Comparison of ENCODE assay signal across 1 cellular context in the genomic region with DNA sequence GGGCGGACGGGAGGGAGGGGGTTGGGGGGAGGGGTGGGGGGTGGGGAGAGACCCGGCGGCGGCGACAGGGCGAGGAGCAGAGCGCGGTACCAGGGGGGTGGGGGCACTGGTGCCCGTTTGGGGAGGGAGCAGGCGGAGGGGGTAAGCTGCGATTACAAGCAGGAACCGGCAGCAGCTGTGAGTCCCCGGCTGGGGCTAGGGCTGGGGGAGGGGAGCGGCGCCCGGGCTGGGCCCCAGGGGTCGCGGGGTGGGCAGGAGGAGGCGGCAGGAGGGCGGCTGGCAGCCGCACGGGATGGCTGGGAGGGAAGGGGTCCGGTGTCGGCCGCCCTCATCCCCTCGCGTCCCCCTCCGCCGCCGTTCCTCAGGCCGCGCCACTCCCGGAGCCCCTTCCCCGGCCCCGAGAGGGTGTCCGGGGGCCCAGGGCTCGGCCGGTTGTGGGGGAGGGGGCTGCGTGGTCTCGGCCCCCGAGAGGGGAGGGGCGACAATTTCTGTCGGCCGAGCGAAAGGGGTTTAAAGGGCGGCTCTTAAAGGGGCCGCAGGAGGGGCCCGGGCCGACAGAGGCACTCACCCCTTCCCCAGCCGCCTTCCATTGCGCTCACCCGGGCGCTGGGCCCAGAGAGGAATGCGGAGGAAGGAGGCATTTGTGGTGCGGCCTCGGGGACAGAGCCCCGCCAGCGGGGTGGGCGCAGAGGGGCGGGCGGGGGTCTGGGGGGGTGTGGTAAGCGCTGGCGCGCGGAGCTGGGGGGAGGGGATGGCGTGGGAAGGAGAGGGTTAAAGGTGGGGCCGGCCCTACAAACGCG.
TF ChIP-seq lines count a peak whose summit lies in the region.

Gene TBKBP1 (plus strand): TSS at position 144 of the 800 bp plus-strand sequence. CDS start 1,952 bp downstream, outside the sequence.

TF ChIP-seq in HepG2, 621 proteins besides CTCF, POLR2A, EP300 and RAD21 (continued from another document and continues in another):
- TF ChIP-seq MLXIP (CRISPR knock-in tag; IDR thresholded peaks at IDR 0.05; ENCODE audit: borderline replicate concordance), result 0 out of 2 replicates have a peak, but pooled peaks have one; percentile 34
- TF ChIP-seq ZNF678 (CRISPR knock-in tag; IDR thresholded peaks at IDR 0.05), result no peak
- no peak for TF ChIP-seq CEBPZ (IDR thresholded peaks at IDR 0.05; ENCODE audit: low read length)
- TF ChIP-seq ZFP37 (CRISPR knock-in tag; IDR thresholded peaks at IDR 0.05; ENCODE audit: borderline replicate concordance), result peak; percentile 58; the same call in 1 of the 2 replicates
- TF ChIP-seq MED1 (CRISPR knock-in tag; IDR thresholded peaks at IDR 0.05), result 0 out of 2 replicates have a peak, but pooled peaks have one; percentile 17
- TF ChIP-seq TMF1 (CRISPR knock-in tag; IDR thresholded peaks at IDR 0.05; ENCODE audit: low read depth), result no peak
- TF ChIP-seq SALL1 (CRISPR knock-in tag; IDR thresholded peaks at IDR 0.05), result peak; percentile 38; the same call in 1 of the 2 replicates
- TF ChIP-seq ZNF263 (CRISPR knock-in tag; IDR thresholded peaks at IDR 0.05), result 0 out of 2 replicates have a peak, but pooled peaks have one; percentile 14
- no peak for TF ChIP-seq HNF1A (IDR thresholded peaks at IDR 0.05; ENCODE audit: low read depth)
- no peak for TF ChIP-seq HNF1A (CRISPR knock-in tag; IDR thresholded peaks at IDR 0.05; ENCODE audit: borderline replicate concordance)
- TF ChIP-seq, protein P1, sequence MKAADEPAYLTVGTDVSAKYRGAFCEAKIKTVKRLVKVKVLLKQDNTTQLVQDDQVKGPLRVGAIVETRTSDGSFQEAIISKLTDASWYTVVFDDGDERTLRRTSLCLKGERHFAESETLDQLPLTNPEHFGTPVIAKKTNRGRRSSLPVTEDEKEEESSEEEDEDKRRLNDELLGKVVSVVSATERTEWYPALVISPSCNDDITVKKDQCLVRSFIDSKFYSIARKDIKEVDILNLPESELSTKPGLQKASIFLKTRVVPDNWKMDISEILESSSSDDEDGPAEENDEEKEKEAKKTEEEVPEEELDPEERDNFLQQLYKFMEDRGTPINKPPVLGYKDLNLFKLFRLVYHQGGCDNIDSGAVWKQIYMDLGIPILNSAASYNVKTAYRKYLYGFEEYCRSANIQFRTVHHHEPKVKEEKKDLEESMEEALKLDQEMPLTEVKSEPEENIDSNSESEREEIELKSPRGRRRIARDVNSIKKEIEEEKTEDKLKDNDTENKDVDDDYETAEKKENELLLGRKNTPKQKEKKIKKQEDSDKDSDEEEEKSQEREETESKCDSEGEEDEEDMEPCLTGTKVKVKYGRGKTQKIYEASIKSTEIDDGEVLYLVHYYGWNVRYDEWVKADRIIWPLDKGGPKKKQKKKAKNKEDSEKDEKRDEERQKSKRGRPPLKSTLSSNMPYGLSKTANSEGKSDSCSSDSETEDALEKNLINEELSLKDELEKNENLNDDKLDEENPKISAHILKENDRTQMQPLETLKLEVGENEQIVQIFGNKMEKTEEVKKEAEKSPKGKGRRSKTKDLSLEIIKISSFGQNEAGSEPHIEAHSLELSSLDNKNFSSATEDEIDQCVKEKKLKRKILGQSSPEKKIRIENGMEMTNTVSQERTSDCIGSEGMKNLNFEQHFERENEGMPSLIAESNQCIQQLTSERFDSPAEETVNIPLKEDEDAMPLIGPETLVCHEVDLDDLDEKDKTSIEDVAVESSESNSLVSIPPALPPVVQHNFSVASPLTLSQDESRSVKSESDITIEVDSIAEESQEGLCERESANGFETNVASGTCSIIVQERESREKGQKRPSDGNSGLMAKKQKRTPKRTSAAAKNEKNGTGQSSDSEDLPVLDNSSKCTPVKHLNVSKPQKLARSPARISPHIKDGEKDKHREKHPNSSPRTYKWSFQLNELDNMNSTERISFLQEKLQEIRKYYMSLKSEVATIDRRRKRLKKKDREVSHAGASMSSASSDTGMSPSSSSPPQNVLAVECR (CRISPR knock-in tag; IDR thresholded peaks at IDR 0.05; ENCODE audit: borderline replicate concordance), result peak; percentile 63; the same call in 1 of the 2 replicates
- 0 out of 2 replicates have a peak, but pooled peaks have one; percentile 31 for TF ChIP-seq ZNF232 (CRISPR knock-in tag; IDR thresholded peaks at IDR 0.05; ENCODE audit: borderline replicate concordance)
- TF ChIP-seq XRCC5 (optimal IDR thresholded peaks at IDR 0.05; ENCODE audit: low read length), result peak; percentile 23
- TF ChIP-seq ZSCAN25 (CRISPR knock-in tag; IDR thresholded peaks at IDR 0.05), result peak; percentile 68; the same call in 1 of the 2 replicates
- TF ChIP-seq MAZ (IDR thresholded peaks at IDR 0.05; ENCODE audit: borderline replicate concordance, low read depth, low read length), result peak; percentile 33
- TF ChIP-seq MAZ (CRISPR knock-in tag; IDR thresholded peaks at IDR 0.05; ENCODE audit: low read depth), result no peak
- TF ChIP-seq, protein P2, sequence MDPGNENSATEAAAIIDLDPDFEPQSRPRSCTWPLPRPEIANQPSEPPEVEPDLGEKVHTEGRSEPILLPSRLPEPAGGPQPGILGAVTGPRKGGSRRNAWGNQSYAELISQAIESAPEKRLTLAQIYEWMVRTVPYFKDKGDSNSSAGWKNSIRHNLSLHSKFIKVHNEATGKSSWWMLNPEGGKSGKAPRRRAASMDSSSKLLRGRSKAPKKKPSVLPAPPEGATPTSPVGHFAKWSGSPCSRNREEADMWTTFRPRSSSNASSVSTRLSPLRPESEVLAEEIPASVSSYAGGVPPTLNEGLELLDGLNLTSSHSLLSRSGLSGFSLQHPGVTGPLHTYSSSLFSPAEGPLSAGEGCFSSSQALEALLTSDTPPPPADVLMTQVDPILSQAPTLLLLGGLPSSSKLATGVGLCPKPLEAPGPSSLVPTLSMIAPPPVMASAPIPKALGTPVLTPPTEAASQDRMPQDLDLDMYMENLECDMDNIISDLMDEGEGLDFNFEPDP (CRISPR knock-in tag; conservative IDR thresholded peaks at IDR 0.05), result no peak
- peak; percentile 77; the same call in 1 of the 2 replicates for TF ChIP-seq ZNF652 (CRISPR knock-in tag; IDR thresholded peaks at IDR 0.05; ENCODE audit: borderline replicate concordance, low read depth)
- 0 out of 2 replicates have a peak, but pooled peaks have one; percentile 30 for TF ChIP-seq NCOA1 (CRISPR knock-in tag; IDR thresholded peaks at IDR 0.05)
- 0 out of 2 replicates have a peak, but pooled peaks have one; percentile 40 for TF ChIP-seq ZSCAN12 (CRISPR knock-in tag; IDR thresholded peaks at IDR 0.05)
- no peak for TF ChIP-seq YEATS2 (CRISPR knock-in tag; IDR thresholded peaks at IDR 0.05; ENCODE audit: borderline replicate concordance)
- 0 out of 2 replicates have a peak, but pooled peaks have one; percentile 38 for TF ChIP-seq ZNF160 (CRISPR knock-in tag; IDR thresholded peaks at IDR 0.05)
- TF ChIP-seq ZFP91 (CRISPR knock-in tag; IDR thresholded peaks at IDR 0.05; ENCODE audit: borderline replicate concordance), result peak; percentile 99
- TF ChIP-seq DRAP1 (CRISPR knock-in tag; IDR thresholded peaks at IDR 0.05), result peak; percentile 33; the same call in 1 of the 2 replicates
- no peak for TF ChIP-seq SMC3 (IDR thresholded peaks at IDR 0.05; ENCODE audit: low read length)
- TF ChIP-seq ZNF770 (CRISPR knock-in tag; IDR thresholded peaks at IDR 0.05), result 0 out of 2 replicates have a peak, but pooled peaks have one; percentile 29
